26 cellular contexts compared by ENCODE assay signal in the genomic region with DNA sequence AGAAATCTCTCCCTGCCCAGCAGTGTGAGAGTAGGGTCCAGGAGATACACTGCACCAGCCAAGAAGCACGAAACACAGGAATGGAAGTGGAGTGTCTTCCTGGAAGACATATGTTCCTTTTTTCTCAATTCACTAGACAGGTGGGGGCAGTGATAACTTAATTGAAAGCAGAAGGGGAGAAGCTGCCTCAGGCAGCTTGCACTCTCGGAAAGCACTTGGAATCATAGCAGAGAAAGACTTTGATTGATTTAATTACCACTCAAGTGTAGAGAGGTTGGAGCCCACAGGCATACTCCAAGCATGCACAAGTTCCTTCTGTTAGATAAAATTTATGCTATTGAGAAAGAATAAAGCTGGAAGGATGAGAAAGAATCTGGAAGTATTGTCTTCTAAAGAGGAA.
DNase-seq lines count a peak whose midpoint lies in the region; ATAC-seq and TF ChIP-seq lines count a peak whose summit lies in the region.
"Had no signal": no experiment of that assay in that cellular context is flagged by ENCODE, and none has a peak within 500 bp of the region (broad histone marks: within the 10 kb centered on the region; RNA-seq: fewer than 3 reads in every experiment).

No MANE protein-coding gene starts in this region.

- no peaks in the 10 kb centered on the region for H3F3A ChIP-seq in SK-N-SH (replicated peaks; ENCODE audit: insufficient read depth)

- WGBS in SK-N-SH (ENCODE audit: low lambda C conversion rate): 59% methylated on average over 2 of the region's 2 CpGs

- H3K9me3 Mint-ChIP-seq in glutamatergic neuron (ENCODE audit: unreplicated experiment): peaks cover 9% of the 10 kb centered on the region

- H3K9me2 ChIP-seq in SK-N-SH: no peaks in the 10 kb centered on the region

- no peak for TF ChIP-seq EP300 in SK-N-SH (IDR thresholded peaks at IDR 0.05; ENCODE audit: borderline replicate concordance in 1 of 2, low read depth in 1 of 2, low read length in 1 of 2)

- H3K4me2 ChIP-seq in SK-N-SH: no peak overlapping the region
- H3K4me2 ChIP-seq: A549, PC-9 had no signal

- H3K27ac Mint-ChIP-seq in glutamatergic neuron (ENCODE audit: unreplicated experiment): peak overlapping the region; percentile 59
- H3K27ac Mint-ChIP-seq: CD4-positive, alpha-beta memory T cell had no signal

- no peak overlapping the region for H2AFZ ChIP-seq in SK-N-SH (ENCODE audit: low read depth)
- H2AFZ ChIP-seq: PC-9 had no signal

- H3K36me3 Mint-ChIP-seq in glutamatergic neuron (ENCODE audit: unreplicated experiment): peaks cover 7% of the 10 kb centered on the region
- H3K36me3 Mint-ChIP-seq: CD4-positive, alpha-beta memory T cell had no signal

- H3K27ac ChIP-seq in SK-N-SH (ENCODE audit: low read depth in 2 of 2, low read length in 1 of 2): no peak overlapping the region
- H3K27ac ChIP-seq: A549, PC-9, RWPE1 had no signal

- ATAC-seq in SK-N-SH treated with all-trans-retinoic acid at 6 μM for 48 hours (no peak), HG03571 (IDR thresholded peaks at IDR 0.05; ENCODE audit: unreplicated experiment) (no peak)
- ATAC-seq: A549 had no signal

- peak; percentile 3 for DNase-seq in SK-N-SH
- peak; percentile 90 for DNase-seq in NCI-H524 treated with DMSO at 0.1 percent for 48 hours (lab: John Stamatoyannopoulos, UW)
- DNase-seq in glutamatergic neuron: no peak
- DNase-seq in stimulated activated CD4-positive, alpha-beta T cell treated with anti-CD3 and anti-CD28 coated beads, Interleukin-1b, Interleukin-23, amount 100 ng/mL, for 48 hours: no peak
- DNase-seq in NCI-H226: no peak
- DNase-seq: AML-193; C1 segment of cervical spinal cord; CD4-positive, alpha-beta memory T cell; COR-L47; DMS79; EL; GF-D8; HCEC 1CT; IMR-90; KG1; MM.1S; NCI-H187; NCI-H2081 treated with DMSO at 0.1 percent for 48 hours; NCI-H510A; NCI-H774; PC-9; SHP77 had no signal

- no peaks in the 10 kb centered on the region for H3K79me2 ChIP-seq in SK-N-SH (ENCODE audit: insufficient read depth)

- H3K4me1 Mint-ChIP-seq in glutamatergic neuron (ENCODE audit: low read depth, unreplicated experiment): peaks cover 9% of the 10 kb centered on the region

- H3K36me3 ChIP-seq in SK-N-SH (replicated peaks in 1 of 2; ENCODE audit: control insufficient read depth in 1 of 2, insufficient read depth in 2 of 2, low read length in 1 of 2): no peaks in the 10 kb centered on the region

- no peaks in the 10 kb centered on the region for H3K27me3 ChIP-seq in SK-N-SH (ENCODE audit: insufficient read depth)

- no peak for TF ChIP-seq RAD21 in SK-N-SH (IDR thresholded peaks at IDR 0.05; ENCODE audit: low read length)

- peaks cover 6% of the 10 kb centered on the region for H3K27me3 Mint-ChIP-seq in glutamatergic neuron (ENCODE audit: unreplicated experiment)
- H3K27me3 Mint-ChIP-seq: CD4-positive, alpha-beta memory T cell had no signal

- H3K4me3 ChIP-seq in SK-N-SH (ENCODE audit: low read depth in 2 of 2, low read length in 1 of 2): no peak overlapping the region
- H3K4me3 ChIP-seq: A549, PC-9 had no signal

- H3K9ac ChIP-seq in SK-N-SH: no peak overlapping the region

- TF ChIP-seq CTCF in SK-N-SH (IDR thresholded peaks at IDR 0.05) (no peak), glutamatergic neuron (IDR thresholded peaks at IDR 0.05; ENCODE audit: partially characterized antibody, unreplicated experiment) (no peak)

- no peaks in the 10 kb centered on the region for H4K20me1 ChIP-seq in SK-N-SH (ENCODE audit: insufficient read depth)

- CTCF ChIA-PET in SK-N-SH (lab: Yijun Ruan, JAX): no interaction called here

- H3K4me1 ChIP-seq in SK-N-SH (ENCODE audit: control insufficient read depth in 1 of 2, insufficient read depth in 2 of 2, low read depth in 1 of 2, low read length in 1 of 2): peaks cover 0 to 3% of the 10 kb centered on the region in 2 experiments; a peak in 1 of 4 replicates
- H3K4me1 ChIP-seq: A549 had no signal

- no peak overlapping the region for H3K4me3 Mint-ChIP-seq in glutamatergic neuron (ENCODE audit: unreplicated experiment)
- H3K4me3 Mint-ChIP-seq: CD4-positive, alpha-beta memory T cell had no signal

- 0 out of 2 replicates have a peak, but pooled peaks cover 4% of the 10 kb centered on the region for H3K9me3 ChIP-seq in SK-N-SH

- POLR2A ChIA-PET in SK-N-SH (lab: Yijun Ruan, JAX): no interaction called here

TF ChIP-seq in SK-N-SH, 30 proteins besides CTCF, POLR2A, EP300 and RAD21:
- no peak for TF ChIP-seq RXRA (IDR thresholded peaks at IDR 0.05; ENCODE audit: borderline replicate concordance, low read depth)
- TF ChIP-seq NRF1 (IDR thresholded peaks at IDR 0.05; ENCODE audit: low read depth, low read length): no peak
- peak; percentile 11; the same call in 1 of the 2 replicates for TF ChIP-seq TCF12 (IDR thresholded peaks at IDR 0.05)
- no peak for TF ChIP-seq EZH2phosphoT487 (IDR thresholded peaks at IDR 0.05; ENCODE audit: borderline replicate concordance, low read depth)
- TF ChIP-seq SMC3 (IDR thresholded peaks at IDR 0.05; ENCODE audit: low read depth, low read length): no peak
- TF ChIP-seq RFX5 (IDR thresholded peaks at IDR 0.05; ENCODE audit: low read length): no peak
- TF ChIP-seq POLR2AphosphoS5 (IDR thresholded peaks at IDR 0.05; ENCODE audit: low read depth, low read length): no peak
- TF ChIP-seq, protein P1, sequence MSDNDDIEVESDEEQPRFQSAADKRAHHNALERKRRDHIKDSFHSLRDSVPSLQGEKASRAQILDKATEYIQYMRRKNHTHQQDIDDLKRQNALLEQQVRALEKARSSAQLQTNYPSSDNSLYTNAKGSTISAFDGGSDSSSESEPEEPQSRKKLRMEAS (IDR thresholded peaks at IDR 0.05; ENCODE audit: low read depth): no peak
- no peak for TF ChIP-seq GABPA (IDR thresholded peaks at IDR 0.05; ENCODE audit: low read depth)

TF ChIP-seq in SK-N-SH treated with all-trans-retinoic acid at 6 μM for 48 hours, 23 proteins besides CTCF, POLR2A, EP300 and RAD21 (continues in another document):
- no peak for TF ChIP-seq PPARA (CRISPR knock-in tag; IDR thresholded peaks at IDR 0.05; ENCODE audit: borderline replicate concordance)
- no peak for TF ChIP-seq ZNF565 (CRISPR knock-in tag; conservative IDR thresholded peaks at IDR 0.05; ENCODE audit: low read depth)
- no peak for TF ChIP-seq ESRRG (CRISPR knock-in tag; IDR thresholded peaks at IDR 0.05)
- no peak for TF ChIP-seq ISL1 (CRISPR knock-in tag; IDR thresholded peaks at IDR 0.05)
- TF ChIP-seq, protein P2, sequence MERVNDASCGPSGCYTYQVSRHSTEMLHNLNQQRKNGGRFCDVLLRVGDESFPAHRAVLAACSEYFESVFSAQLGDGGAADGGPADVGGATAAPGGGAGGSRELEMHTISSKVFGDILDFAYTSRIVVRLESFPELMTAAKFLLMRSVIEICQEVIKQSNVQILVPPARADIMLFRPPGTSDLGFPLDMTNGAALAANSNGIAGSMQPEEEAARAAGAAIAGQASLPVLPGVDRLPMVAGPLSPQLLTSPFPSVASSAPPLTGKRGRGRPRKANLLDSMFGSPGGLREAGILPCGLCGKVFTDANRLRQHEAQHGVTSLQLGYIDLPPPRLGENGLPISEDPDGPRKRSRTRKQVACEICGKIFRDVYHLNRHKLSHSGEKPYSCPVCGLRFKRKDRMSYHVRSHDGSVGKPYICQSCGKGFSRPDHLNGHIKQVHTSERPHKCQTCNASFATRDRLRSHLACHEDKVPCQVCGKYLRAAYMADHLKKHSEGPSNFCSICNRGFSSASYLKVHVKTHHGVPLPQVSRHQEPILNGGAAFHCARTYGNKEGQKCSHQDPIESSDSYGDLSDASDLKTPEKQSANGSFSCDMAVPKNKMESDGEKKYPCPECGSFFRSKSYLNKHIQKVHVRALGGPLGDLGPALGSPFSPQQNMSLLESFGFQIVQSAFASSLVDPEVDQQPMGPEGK (CRISPR knock-in tag; IDR thresholded peaks at IDR 0.05; ENCODE audit: borderline replicate concordance): no peak
- TF ChIP-seq RARB (CRISPR knock-in tag; IDR thresholded peaks at IDR 0.05): no peak
- no peak for TF ChIP-seq GLIS3 (CRISPR knock-in tag; IDR thresholded peaks at IDR 0.05)
- TF ChIP-seq ZFP30 (CRISPR knock-in tag; IDR thresholded peaks at IDR 0.05): no peak
- TF ChIP-seq OSR1 (CRISPR knock-in tag; IDR thresholded peaks at IDR 0.05): no peak
- no peak for TF ChIP-seq CREB5 (CRISPR knock-in tag; IDR thresholded peaks at IDR 0.05; ENCODE audit: low read depth)
- TF ChIP-seq BACH2 (CRISPR knock-in tag; IDR thresholded peaks at IDR 0.05; ENCODE audit: borderline replicate concordance): no peak
- no peak for TF ChIP-seq CSDC2 (CRISPR knock-in tag; IDR thresholded peaks at IDR 0.05)
- TF ChIP-seq, protein P3, sequence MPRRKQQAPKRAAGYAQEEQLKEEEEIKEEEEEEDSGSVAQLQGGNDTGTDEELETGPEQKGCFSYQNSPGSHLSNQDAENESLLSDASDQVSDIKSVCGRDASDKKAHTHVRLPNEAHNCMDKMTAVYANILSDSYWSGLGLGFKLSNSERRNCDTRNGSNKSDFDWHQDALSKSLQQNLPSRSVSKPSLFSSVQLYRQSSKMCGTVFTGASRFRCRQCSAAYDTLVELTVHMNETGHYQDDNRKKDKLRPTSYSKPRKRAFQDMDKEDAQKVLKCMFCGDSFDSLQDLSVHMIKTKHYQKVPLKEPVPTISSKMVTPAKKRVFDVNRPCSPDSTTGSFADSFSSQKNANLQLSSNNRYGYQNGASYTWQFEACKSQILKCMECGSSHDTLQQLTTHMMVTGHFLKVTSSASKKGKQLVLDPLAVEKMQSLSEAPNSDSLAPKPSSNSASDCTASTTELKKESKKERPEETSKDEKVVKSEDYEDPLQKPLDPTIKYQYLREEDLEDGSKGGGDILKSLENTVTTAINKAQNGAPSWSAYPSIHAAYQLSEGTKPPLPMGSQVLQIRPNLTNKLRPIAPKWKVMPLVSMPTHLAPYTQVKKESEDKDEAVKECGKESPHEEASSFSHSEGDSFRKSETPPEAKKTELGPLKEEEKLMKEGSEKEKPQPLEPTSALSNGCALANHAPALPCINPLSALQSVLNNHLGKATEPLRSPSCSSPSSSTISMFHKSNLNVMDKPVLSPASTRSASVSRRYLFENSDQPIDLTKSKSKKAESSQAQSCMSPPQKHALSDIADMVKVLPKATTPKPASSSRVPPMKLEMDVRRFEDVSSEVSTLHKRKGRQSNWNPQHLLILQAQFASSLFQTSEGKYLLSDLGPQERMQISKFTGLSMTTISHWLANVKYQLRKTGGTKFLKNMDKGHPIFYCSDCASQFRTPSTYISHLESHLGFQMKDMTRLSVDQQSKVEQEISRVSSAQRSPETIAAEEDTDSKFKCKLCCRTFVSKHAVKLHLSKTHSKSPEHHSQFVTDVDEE (CRISPR knock-in tag; IDR thresholded peaks at IDR 0.05): no peak

Comparison
In these comparisons a context has a peak if more than half of its experiments do, and no peak if none do; other contexts are left out.
1. DNase-seq: peak in SK-N-SH (single experiment) and NCI-H524 treated with DMSO at 0.1 percent for 48 hours (single experiment); none in glutamatergic neuron (single experiment), stimulated activated CD4-positive, alpha-beta T cell treated with anti-CD3 and anti-CD28 coated beads, Interleukin-1b, Interleukin-23, amount 100 ng/mL, for 48 hours (single experiment) and NCI-H226 (single experiment).